Comparison of ENCODE assay signal across 9 cellular contexts in genomic region chr17:68461589-68461988, GRCh38. TPM values are rescaled to one million over a fixed set of nuclear protein-coding genes. Genes with fewer than 3 reads are reported as not detected.
DNase-seq lines count a peak whose midpoint lies in the region; ATAC-seq and TF ChIP-seq lines count a peak whose summit lies in the region.
"Had no signal": no experiment of that assay in that cellular context is flagged by ENCODE, and none has a peak within 500 bp of the region (broad histone marks: within the 10 kb centered on the region; RNA-seq: fewer than 3 reads in every experiment).

No MANE protein-coding gene starts in this region.

- H3K27me3 ChIP-seq in CD4-positive, alpha-beta memory T cell (ENCODE audit: insufficient read depth, low read length): no peaks in the 10 kb centered on the region
- H3K27me3 ChIP-seq in GM23248 (replicated peaks; ENCODE audit: insufficient read depth) (no peaks in the 10 kb centered on the region), left ventricle myocardium inferior (ENCODE audit: low read depth) (no peaks in the 10 kb centered on the region), HAP-1 (ENCODE audit: low read depth) (no peaks in the 10 kb centered on the region)

- intact Hi-C loops in CD4-positive, alpha-beta memory T cell (cut with micrococcal nuclease): loop anchor here (10.0 kb wide), 3 partner anchors 47 to 747 kb away; partner anchors contain the start of gene NOL11
- intact Hi-C loops in left ventricle myocardium inferior (cut with micrococcal nuclease): no loop called here

- no peaks in the 10 kb centered on the region for H3K36me3 ChIP-seq in CD4-positive, alpha-beta memory T cell (ENCODE audit: insufficient read depth, low read length)
- H3K36me3 ChIP-seq in GM23248 (ENCODE audit: low read depth) (no peaks in the 10 kb centered on the region), left ventricle myocardium inferior (no peaks in the 10 kb centered on the region), HAP-1 (replicated peaks) (no peaks in the 10 kb centered on the region)

- no peak overlapping the region for H3K4me3 ChIP-seq in CD4-positive, alpha-beta memory T cell (ENCODE audit: low read length in 2 of 2)
- H3K4me3 ChIP-seq in GM23248 (no peak overlapping the region), left ventricle myocardium inferior (no peak overlapping the region), HAP-1 (no peak overlapping the region)

- peaks cover 50% of the 10 kb centered on the region for H3K4me1 ChIP-seq in CD4-positive, alpha-beta memory T cell (ENCODE audit: insufficient read depth, low read length)
- H3K4me1 ChIP-seq in GM23248 (ENCODE audit: insufficient read depth) (no peaks in the 10 kb centered on the region), left ventricle myocardium inferior (peaks cover 60% of the 10 kb centered on the region), HAP-1 (peaks cover 30% of the 10 kb centered on the region)

- no peaks in the 10 kb centered on the region for H3K36me3 Mint-ChIP-seq in CD4-positive, alpha-beta memory T cell
- no peaks in the 10 kb centered on the region for H3K36me3 Mint-ChIP-seq in activated CD4-positive, alpha-beta T cell treated with anti-CD3 and anti-CD28 coated beads, Interleukin-2, amount 10 ng/mL, durations not matched to agents 7 days and 5 days (ENCODE audit: low read depth)

- no peaks in the 10 kb centered on the region for H3K27me3 Mint-ChIP-seq in CD4-positive, alpha-beta memory T cell
- no peaks in the 10 kb centered on the region for H3K27me3 Mint-ChIP-seq in activated CD4-positive, alpha-beta T cell treated with anti-CD3 and anti-CD28 coated beads, Interleukin-2, amount 10 ng/mL, durations not matched to agents 7 days and 5 days

- no peak overlapping the region for H3K9ac ChIP-seq in GM23248

- no peak overlapping the region for H3K27ac ChIP-seq in CD4-positive, alpha-beta memory T cell (ENCODE audit: low read depth, low read length)
- H3K27ac ChIP-seq in GM23248 (no peak overlapping the region), left ventricle myocardium inferior (replicated peaks) (peak overlapping the region; percentile 98)

- no peaks in the 10 kb centered on the region for H3K9me3 ChIP-seq in CD4-positive, alpha-beta memory T cell (ENCODE audit: control insufficient read depth in 1 of 2, low read length in 2 of 2)
- H3K9me3 ChIP-seq in GM23248 (ENCODE audit: low read depth): no peaks in the 10 kb centered on the region
- H3K9me3 ChIP-seq in left ventricle myocardium inferior (replicated peaks): no peaks in the 10 kb centered on the region
- H3K9me3 ChIP-seq in HAP-1: no peaks in the 10 kb centered on the region

- POLR2A ChIA-PET in CD4-positive, alpha-beta memory T cell (lab: Charles Lee; ENCODE audit: partially characterized antibody): interaction anchor here (1.0 to 8.9 kb wide), 6 partner anchors 22 to 289 kb away, joined by 3 to 107 read pairs (median 10); partner anchors contain the start of genes AMZ2, ARSG and SLC16A6
- POLR2A ChIA-PET in activated CD4-positive, alpha-beta T cell treated with anti-CD3 and anti-CD28 coated beads, Interleukin-2, amount 10 ng/mL, durations not matched to agents 7 days and 5 days (lab: Charles Lee): no interaction called here

- no peaks in the 10 kb centered on the region for H3K9me2 ChIP-seq in GM23248 (ENCODE audit: insufficient read depth)

- no peak for ATAC-seq in HG02970 (IDR thresholded peaks at IDR 0.05; ENCODE audit: low FRiP score, unreplicated experiment)

- H3F3A ChIP-seq in GM23248 (ENCODE audit: insufficient read depth): peaks cover 7% of the 10 kb centered on the region; the same call in 1 of the 2 replicates

- no peak overlapping the region for H3K4me2 ChIP-seq in GM23248 (ENCODE audit: unreplicated experiment)

- peak overlapping the region in 5 of 8 donors; percentile 26 to 55 (median 32) for H3K4me3 Mint-ChIP-seq in CD4-positive, alpha-beta memory T cell
- H3K4me3 Mint-ChIP-seq in activated CD4-positive, alpha-beta T cell treated with anti-CD3 and anti-CD28 coated beads, Interleukin-2, amount 10 ng/mL, durations not matched to agents 7 days and 5 days: peak overlapping the region; percentile 67

- peaks cover 41 to 62% (median 49%) of the 10 kb centered on the region in 4 donors for H3K4me1 Mint-ChIP-seq in CD4-positive, alpha-beta memory T cell
- H3K4me1 Mint-ChIP-seq in activated CD4-positive, alpha-beta T cell treated with anti-CD3 and anti-CD28 coated beads, Interleukin-2, amount 10 ng/mL, durations not matched to agents 7 days and 5 days: peaks cover 69% of the 10 kb centered on the region

- no peaks in the 10 kb centered on the region for H4K20me1 ChIP-seq in GM23248 (ENCODE audit: insufficient read depth)

- peak overlapping the region; percentile 31 to 94 (median 88) for H3K27ac Mint-ChIP-seq in CD4-positive, alpha-beta memory T cell
- H3K27ac Mint-ChIP-seq in activated CD4-positive, alpha-beta T cell treated with anti-CD3 and anti-CD28 coated beads, Interleukin-2, amount 10 ng/mL, durations not matched to agents 7 days and 5 days: peak overlapping the region; percentile 95

- WGBS in GM23248 (ENCODE audit: low coverage in 1 of 2, low lambda C conversion rate in 2 of 2, missing lambda C conversion rate in 2 of 2), 2 experiments: 42 to 44% methylated on average over 5 of the region's 5 CpGs

- H3K9me3 Mint-ChIP-seq in CD4-positive, alpha-beta memory T cell: no peaks in the 10 kb centered on the region
- no peaks in the 10 kb centered on the region for H3K9me3 Mint-ChIP-seq in activated CD4-positive, alpha-beta T cell treated with anti-CD3 and anti-CD28 coated beads, Interleukin-2, amount 10 ng/mL, durations not matched to agents 7 days and 5 days

- CTCF ChIA-PET in CD4-positive, alpha-beta memory T cell (lab: Charles Lee; ENCODE audit: partially characterized antibody): interaction anchor here (1.1 to 9.3 kb wide), 8 partner anchors 9 to 502 kb away, joined by 3 to 142 read pairs (median 4); no protein-coding TSS in a partner anchor
- CTCF ChIA-PET in activated CD4-positive, alpha-beta T cell treated with anti-CD3 and anti-CD28 coated beads, Interleukin-2, amount 10 ng/mL, durations not matched to agents 7 days and 5 days (lab: Charles Lee): interaction anchor here (0.6 to 1.7 kb wide), 10 partner anchors 9 to 424 kb away, joined by 3 to 8 read pairs (median 4); partner anchors contain the start of gene AMZ2

- no peak for TF ChIP-seq CTCF in left ventricle myocardium inferior (IDR thresholded peaks at IDR 0.05; ENCODE audit: borderline replicate concordance)

- no peak for DNase-seq in CD4-positive, alpha-beta memory T cell
- DNase-seq in GM23248 (no peak), left ventricle myocardium inferior (no peak), inferior parietal cortex (ENCODE audit: extremely low spot score) (no peak), amniotic stem cell (lab: John Stamatoyannopoulos, UW) (no peak), HAP-1 (ENCODE audit: low spot score in 2 of 2) (no peak)
- peak; percentile 62 for DNase-seq in activated CD4-positive, alpha-beta T cell treated with anti-CD3 and anti-CD28 coated beads, Interleukin-2, amount 10 ng/mL, durations not matched to agents 7 days and 5 days
- DNase-seq: cortex of kidney had no signal

- H2AFZ ChIP-seq in GM23248: 0 out of 2 replicates have a peak overlapping the region, but pooled peaks have one; percentile 7

- H3K79me2 ChIP-seq in GM23248 (ENCODE audit: insufficient read depth): no peaks in the 10 kb centered on the region

- in situ Hi-C loops in GM23248 (cut with MboI): loop anchor here (10.0 kb wide), 1 partner anchor 287 kb away; no protein-coding TSS in a partner anchor
- in situ Hi-C loops in HAP-1 (cut with MboI; ENCODE audit: low sequenced_read_pairs): no loop called here

RNA-seq across cellular contexts. Expression of gene WIPI1, which starts 4.3 kb away (rescaled TPM):
- 10 to 100 TPM; 11.9 to 12.3 TPM for total RNA-seq in CD4-positive, alpha-beta memory T cell
- polyA plus RNA-seq in CD4-positive, alpha-beta memory T cell: 1 to 10 TPM; 4.4 to 7.9 TPM
- 82.0 and 91.4 TPM in 2 replicates for total RNA-seq in GM23248 (2014; rRNA removed; shearing (Covaris generic))
- polyA plus RNA-seq in GM23248 (2016; fragmentation: Nextera tagmentation; extraction: Ambion mirVana): 99.1 and 100 TPM in 2 replicates
- total RNA-seq in activated CD4-positive, alpha-beta T cell treated with anti-CD3 and anti-CD28 coated beads, Interleukin-2, amount 10 ng/mL, durations not matched to agents 7 days and 5 days: 10 to 100 TPM; 28.2 to 34.4 TPM
- total RNA-seq in left ventricle myocardium inferior: 89.9 TPM

RNA-seq across cellular contexts. Expression of gene PRKAR1A, which starts 50.6 kb away (rescaled TPM):
- total RNA-seq in CD4-positive, alpha-beta memory T cell: 100 to 1,000 TPM; 182 to 183 TPM
- polyA plus RNA-seq in CD4-positive, alpha-beta memory T cell: 100 to 1,000 TPM; 193 to 220 TPM
- total RNA-seq in GM23248 (2014; rRNA removed; shearing (Covaris generic)): 281 and 287 TPM in 2 replicates
- 331 and 332 TPM in 2 replicates for polyA plus RNA-seq in GM23248 (2016; fragmentation: Nextera tagmentation; extraction: Ambion mirVana)
- 100 to 1,000 TPM; 200 to 203 TPM for total RNA-seq in activated CD4-positive, alpha-beta T cell treated with anti-CD3 and anti-CD28 coated beads, Interleukin-2, amount 10 ng/mL, durations not matched to agents 7 days and 5 days
- 733 TPM for total RNA-seq in left ventricle myocardium inferior
